16 cellular contexts compared by ENCODE assay signal in genomic region chrX:124018031-124018430, GRCh38. TPM values are rescaled to one million over a fixed set of nuclear protein-coding genes. Genes with fewer than 3 reads are reported as not detected.
DNase-seq lines count a peak whose midpoint lies in the region; ATAC-seq and TF ChIP-seq lines count a peak whose summit lies in the region.
"Had no signal": no experiment of that assay in that cellular context is flagged by ENCODE, and none has a peak within 500 bp of the region (broad histone marks: within the 10 kb centered on the region; RNA-seq: fewer than 3 reads in every experiment).

No MANE protein-coding gene starts in this region.

- H3K27ac ChIP-seq in heart right ventricle (no peak overlapping the region), upper lobe of right lung (no peak overlapping the region)
- H3K27ac ChIP-seq in effector memory CD4-positive, alpha-beta T cell (ENCODE audit: insufficient read depth, low read length, poor library complexity, severe bottlenecking), result no peak overlapping the region
- H3K27ac ChIP-seq: sigmoid colon, tibial artery had no signal

- ATAC-seq in heart right ventricle (no peak), left ventricle myocardium superior (no peak), upper lobe of right lung (no peak)
- ATAC-seq in central memory CD8-positive, alpha-beta T cell (replicated peaks; ENCODE audit: extremely low read depth, poor library complexity, severe bottlenecking), result no peak
- no peak for ATAC-seq in activated T-helper 17 cell treated with anti-CD3 and anti-CD28 coated beads, Interleukin-2, amount 50 U/mL, for 72 hours (replicated peaks)
- ATAC-seq: WTC11 had no signal

- peaks cover 96% of the 10 kb centered on the region for H3K79me2 ChIP-seq in Loucy (ENCODE audit: insufficient read depth, low read length)

- H2AFZ ChIP-seq in Loucy (ENCODE audit: low read length), result no peak overlapping the region

- no peak overlapping the region for H3K9ac ChIP-seq in Loucy (ENCODE audit: low read depth, low read length, poor library complexity, severe bottlenecking)

- H3K36me3 Mint-ChIP-seq in central memory CD8-positive, alpha-beta T cell (ENCODE audit: insufficient read depth), result peaks cover 10% of the 10 kb centered on the region
- peaks cover 12% of the 10 kb centered on the region for H3K36me3 Mint-ChIP-seq in activated T-helper 17 cell treated with anti-CD3 and anti-CD28 coated beads, Interleukin-2, amount 50 U/mL, for 72 hours (ENCODE audit: low read depth)
- H3K36me3 Mint-ChIP-seq: WTC11 had no signal

- peak overlapping the region; percentile 73 for H3K27ac Mint-ChIP-seq in central memory CD8-positive, alpha-beta T cell (ENCODE audit: low read depth)
- no peak overlapping the region for H3K27ac Mint-ChIP-seq in activated T-helper 17 cell treated with anti-CD3 and anti-CD28 coated beads, Interleukin-2, amount 50 U/mL, for 72 hours
- H3K27ac Mint-ChIP-seq: WTC11 had no signal

- H3K4me1 Mint-ChIP-seq in central memory CD8-positive, alpha-beta T cell, result peaks cover 17% of the 10 kb centered on the region
- peaks cover 14% of the 10 kb centered on the region for H3K4me1 Mint-ChIP-seq in activated T-helper 17 cell treated with anti-CD3 and anti-CD28 coated beads, Interleukin-2, amount 50 U/mL, for 72 hours

- peaks cover 56% of the 10 kb centered on the region for H4K20me1 ChIP-seq in Loucy (ENCODE audit: insufficient read depth, low read length, poor library complexity, severe bottlenecking)

- H3K27me3 Mint-ChIP-seq in central memory CD8-positive, alpha-beta T cell, result no peaks in the 10 kb centered on the region
- no peaks in the 10 kb centered on the region for H3K27me3 Mint-ChIP-seq in activated T-helper 17 cell treated with anti-CD3 and anti-CD28 coated beads, Interleukin-2, amount 50 U/mL, for 72 hours

- H3K9me2 ChIP-seq in Loucy (replicated peaks; ENCODE audit: low read depth, low read length), result no peaks in the 10 kb centered on the region

- no peak overlapping the region for H3K4me2 ChIP-seq in Loucy (ENCODE audit: low read depth, low read length, poor library complexity, severe bottlenecking)

- DNase-seq in heart right ventricle (no peak), left ventricle myocardium superior (no peak), upper lobe of right lung (no peak), cerebellar nuclear complex (lab: John Stamatoyannopoulos, UW) (no peak)
- DNase-seq in central memory CD8-positive, alpha-beta T cell (ENCODE audit: low spot score in 2 of 2), result no peak
- no peak for DNase-seq in effector memory CD4-positive, alpha-beta T cell
- DNase-seq: activated T-cell treated with anti-CD3 and anti-CD28 coated beads, Interleukin-2, amount 50 U/mL, for 1 hour; H9; Kasumi-1; NCI-H524; SIG-M5; sigmoid colon; tibial artery had no signal

- 62 to 70% methylated on average over 1 of the region's 1 CpG for WGBS in heart right ventricle, 2 donors

- no peaks in the 10 kb centered on the region for H3F3A ChIP-seq in Loucy (ENCODE audit: low read depth)

- intact Hi-C loops in heart right ventricle (cut with DNase I) (loop anchor here in 4 of 10 donors (5.0 to 10.0 kb wide), 2 partner anchors 53 to 56 kb away; partner anchors contain the start of gene STAG2 (in 4 of the 4)), left ventricle myocardium superior (cut with micrococcal nuclease) (no loop called here), upper lobe of right lung (cut with DNase I) (no loop called here)

- H3K27me3 ChIP-seq in heart right ventricle, result no peaks in the 10 kb centered on the region
- H3K27me3 ChIP-seq in Loucy (ENCODE audit: insufficient read depth, low read length, poor library complexity, severe bottlenecking), result no peaks in the 10 kb centered on the region
- H3K27me3 ChIP-seq in upper lobe of right lung, result no peaks in the 10 kb centered on the region
- no peaks in the 10 kb centered on the region for H3K27me3 ChIP-seq in effector memory CD4-positive, alpha-beta T cell (replicated peaks; ENCODE audit: control insufficient read depth, insufficient read depth, low read length, poor library complexity, severe bottlenecking)
- H3K27me3 ChIP-seq: sigmoid colon, tibial artery had no signal

- no peak overlapping the region for H3K4me3 Mint-ChIP-seq in central memory CD8-positive, alpha-beta T cell
- H3K4me3 Mint-ChIP-seq in activated T-helper 17 cell treated with anti-CD3 and anti-CD28 coated beads, Interleukin-2, amount 50 U/mL, for 72 hours, result no peak overlapping the region
- H3K4me3 Mint-ChIP-seq: H9, WTC11 had no signal

- H3K4me1 ChIP-seq in heart right ventricle (peaks cover 0 to 29% (median 6%) of the 10 kb centered on the region in 9 donors), Loucy (ENCODE audit: insufficient read depth, low read length, poor library complexity, severe bottlenecking) (no peaks in the 10 kb centered on the region), upper lobe of right lung (no peaks in the 10 kb centered on the region)
- H3K4me1 ChIP-seq in effector memory CD4-positive, alpha-beta T cell (ENCODE audit: control insufficient read depth, insufficient read depth, low read length, poor library complexity, severe bottlenecking), result no peaks in the 10 kb centered on the region

- TF ChIP-seq CTCF in heart right ventricle (IDR thresholded peaks at IDR 0.05) (peak in 5 of 9 donors; percentile 11 to 37 (median 32)), Loucy (conservative IDR thresholded peaks at IDR 0.05; ENCODE audit: low read length) (peak; percentile 39), upper lobe of right lung (IDR thresholded peaks at IDR 0.05) (peak; percentile 7)

- H3K36me3 ChIP-seq in heart right ventricle (peaks cover 0 to 7% (median 0%) of the 10 kb centered on the region in 9 donors), Loucy (ENCODE audit: insufficient read depth, low read length) (peaks cover 7% of the 10 kb centered on the region; the same call in 1 of the 2 replicates), upper lobe of right lung (no peaks in the 10 kb centered on the region)
- no peaks in the 10 kb centered on the region for H3K36me3 ChIP-seq in effector memory CD4-positive, alpha-beta T cell (ENCODE audit: control insufficient read depth, insufficient read depth, low read length)
- H3K36me3 ChIP-seq: sigmoid colon, tibial artery had no signal

- H3K9me3 Mint-ChIP-seq in central memory CD8-positive, alpha-beta T cell, result no peaks in the 10 kb centered on the region
- no peaks in the 10 kb centered on the region for H3K9me3 Mint-ChIP-seq in activated T-helper 17 cell treated with anti-CD3 and anti-CD28 coated beads, Interleukin-2, amount 50 U/mL, for 72 hours
- H3K9me3 Mint-ChIP-seq: WTC11 had no signal

- H3K9me3 ChIP-seq in heart right ventricle (no peaks in the 10 kb centered on the region), Loucy (ENCODE audit: insufficient read depth, low read depth, low read length) (no peaks in the 10 kb centered on the region), upper lobe of right lung (no peaks in the 10 kb centered on the region)
- no peaks in the 10 kb centered on the region for H3K9me3 ChIP-seq in effector memory CD4-positive, alpha-beta T cell (ENCODE audit: control insufficient read depth, low read length)
- H3K9me3 ChIP-seq: sigmoid colon, tibial artery had no signal

- no peak overlapping the region for H3K4me3 ChIP-seq in heart right ventricle
- no peak overlapping the region for H3K4me3 ChIP-seq in Loucy (ENCODE audit: low read length, poor library complexity, severe bottlenecking)
- H3K4me3 ChIP-seq in upper lobe of right lung, result no peak overlapping the region
- no peak overlapping the region for H3K4me3 ChIP-seq in effector memory CD4-positive, alpha-beta T cell (ENCODE audit: insufficient read depth, low read depth, low read length, poor library complexity, severe bottlenecking)
- H3K4me3 ChIP-seq: sigmoid colon, tibial artery had no signal

RNA-seq across cellular contexts. Expression of gene STAG2, which starts 56.5 kb away (rescaled TPM):
- total RNA-seq in heart right ventricle (10 to 100 TPM; 26.5 to 36.5 (median 29.7) TPM), left ventricle myocardium superior (34.8 TPM), upper lobe of right lung (71.4 TPM)
- polyA plus RNA-seq in heart right ventricle, result 10 to 100 TPM; 10.1 to 15.3 TPM
- 10 to 100 TPM; 66.7 to 83.0 TPM for total RNA-seq in activated T-helper 17 cell treated with anti-CD3 and anti-CD28 coated beads, Interleukin-2, amount 50 U/mL, for 72 hours
